ENCODE assay signal across 22 cellular contexts in genomic region chr11:81394324-81394723, GRCh38.
DNase-seq lines count a peak whose midpoint lies in the region; ATAC-seq, FAIRE-seq and TF ChIP-seq lines count a peak whose summit lies in the region.
"Had no signal": no experiment of that assay in that cellular context is flagged by ENCODE, and none has a peak within 500 bp of the region (broad histone marks: within the 10 kb centered on the region; RNA-seq: fewer than 3 reads in every experiment).

No MANE protein-coding gene starts in this region.

- no peak overlapping the region for H3K27ac Mint-ChIP-seq in activated CD4-positive, alpha-beta memory T cell treated with anti-CD3 and anti-CD28 coated beads for 36 hours
- H3K27ac Mint-ChIP-seq: CD4-positive, alpha-beta memory T cell; HFFc6 had no signal

- no peaks in the 10 kb centered on the region for H3K4me1 Mint-ChIP-seq in activated CD4-positive, alpha-beta memory T cell treated with anti-CD3 and anti-CD28 coated beads for 36 hours (ENCODE audit: low read depth)
- H3K4me1 Mint-ChIP-seq: CD4-positive, alpha-beta memory T cell had no signal

- H3K4me1 ChIP-seq in HepG2 (ENCODE audit: insufficient read depth, low read length) (no peaks in the 10 kb centered on the region), right lobe of liver (no peaks in the 10 kb centered on the region), MM.1S (ENCODE audit: low read length) (peaks cover 28% of the 10 kb centered on the region)

- DNase-seq in HepG2 (ENCODE audit: low spot score) (no peak), right lobe of liver (no peak), MM.1S (peak; percentile 93), left kidney (ENCODE audit: low read depth, low spot score) (peak; percentile 21), T-helper 9 cell (no peak)
- no peak for DNase-seq in activated CD4-positive, alpha-beta memory T cell treated with anti-CD3 and anti-CD28 coated beads for 36 hours
- DNase-seq: 8988T; ACHN; AML-193; CD4-positive, alpha-beta memory T cell; DMS153; DMS79; GDM1; GOT3; H7; HFFc6 had no signal

- POLR2A ChIA-PET in HepG2 (lab: Yijun Ruan, JAX): no interaction called here
- POLR2A ChIA-PET in activated CD4-positive, alpha-beta memory T cell treated with anti-CD3 and anti-CD28 coated beads for 36 hours (lab: Charles Lee): no interaction called here

- H3K9me2 ChIP-seq in MM.1S (replicated peaks; ENCODE audit: insufficient read depth, low read length): no peaks in the 10 kb centered on the region

- no peaks in the 10 kb centered on the region for H3K36me3 Mint-ChIP-seq in activated CD4-positive, alpha-beta memory T cell treated with anti-CD3 and anti-CD28 coated beads for 36 hours
- H3K36me3 Mint-ChIP-seq: CD4-positive, alpha-beta memory T cell had no signal

- H3K36me3 ChIP-seq in HepG2 (replicated peaks in 1 of 2; ENCODE audit: control insufficient read depth in 1 of 2, insufficient read depth in 2 of 2, low read length in 2 of 2) (no peaks in the 10 kb centered on the region), right lobe of liver (no peaks in the 10 kb centered on the region), MM.1S (replicated peaks; ENCODE audit: insufficient read depth, low read length) (no peaks in the 10 kb centered on the region)

- H3K4me3 ChIP-seq in HepG2 (replicated peaks in 1 of 3; ENCODE audit: insufficient read depth in 1 of 3, low read depth in 2 of 3, low read length in 3 of 3) (no peak overlapping the region), right lobe of liver (no peak overlapping the region), MM.1S (ENCODE audit: low read length) (no peak overlapping the region)

- CTCF ChIA-PET in HepG2 (lab: Yijun Ruan, JAX; ENCODE audit: low intra/inter-chr PET ratio, low total read pairs): no interaction called here
- CTCF ChIA-PET in activated CD4-positive, alpha-beta memory T cell treated with anti-CD3 and anti-CD28 coated beads for 36 hours (lab: Charles Lee): no interaction called here

- H3K27me3 ChIP-seq in HepG2 (ENCODE audit: control insufficient read depth in 1 of 2, insufficient read depth in 2 of 2, low read length in 2 of 2) (no peaks in the 10 kb centered on the region), right lobe of liver (no peaks in the 10 kb centered on the region), MM.1S (replicated peaks; ENCODE audit: insufficient read depth, low read length) (no peaks in the 10 kb centered on the region)

- H4K20me1 ChIP-seq in HepG2 (ENCODE audit: insufficient read depth, low read length): no peaks in the 10 kb centered on the region
- H4K20me1 ChIP-seq in MM.1S (ENCODE audit: insufficient read depth, low read length): no peaks in the 10 kb centered on the region

- FAIRE-seq in HepG2 (lab: Jason Lieb, UNC): no peak
- FAIRE-seq: GM12892, GM18507, HTR-8/SVneo had no signal

- no TSS peak for BruUV-seq in HepG2 (replicated peaks; lab: Mats Ljungman, UMichigan)

- peaks cover 18% of the 10 kb centered on the region for H3F3A ChIP-seq in MM.1S (ENCODE audit: insufficient read depth, low read length)

- TF ChIP-seq POLR2A in HepG2 (IDR thresholded peaks at IDR 0.05; ENCODE audit: insufficient read depth in 1 of 2, low read depth in 2 of 2, low read length in 2 of 2): no peak
- no peak for TF ChIP-seq POLR2A in right lobe of liver (IDR thresholded peaks at IDR 0.05)

- no peak for TF ChIP-seq RAD21 in HepG2 (CRISPR knock-in tag; IDR thresholded peaks at IDR 0.05)

- in situ Hi-C loops in HepG2 (cut with HindIII; ENCODE audit: extremely low pct_ligation_motif_present, low pct_unique_long_range_greater_than_20kb): no loop called here

- no peak for TF ChIP-seq EP300 in HepG2 (IDR thresholded peaks at IDR 0.05; ENCODE audit: low read depth in 2 of 2, low read length in 2 of 2)
- TF ChIP-seq EP300 in HepG2 (CRISPR knock-in tag; IDR thresholded peaks at IDR 0.05; ENCODE audit: borderline replicate concordance): no peak

- ATAC-seq in HepG2 (no peak), right lobe of liver (no peak), HG03521 (IDR thresholded peaks at IDR 0.05; ENCODE audit: unreplicated experiment) (no peak)
- ATAC-seq: HCT116 had no signal

- H3K27ac ChIP-seq in HepG2 (ENCODE audit: extremely low read length, insufficient read depth, low read length): no peak overlapping the region
- no peak overlapping the region for H3K27ac ChIP-seq in right lobe of liver
- H3K27ac ChIP-seq in MM.1S (ENCODE audit: low read length): peak overlapping the region; percentile 97
- H3K27ac ChIP-seq: C4-2B had no signal

- H3K27me3 Mint-ChIP-seq in activated CD4-positive, alpha-beta memory T cell treated with anti-CD3 and anti-CD28 coated beads for 36 hours: no peaks in the 10 kb centered on the region
- H3K27me3 Mint-ChIP-seq: CD4-positive, alpha-beta memory T cell had no signal

- peaks cover 2% of the 10 kb centered on the region for H3K9me3 Mint-ChIP-seq in activated CD4-positive, alpha-beta memory T cell treated with anti-CD3 and anti-CD28 coated beads for 36 hours

- TF ChIP-seq CTCF in HepG2 (CRISPR knock-in tag; IDR thresholded peaks at IDR 0.05) (no peak), right lobe of liver (IDR thresholded peaks at IDR 0.05) (no peak), MM.1S (IDR thresholded peaks at IDR 0.05; ENCODE audit: low read length) (no peak)

- H3K9ac ChIP-seq in HepG2 (ENCODE audit: insufficient read depth, low read depth, low read length): no peak overlapping the region
- H3K9ac ChIP-seq in MM.1S (ENCODE audit: low read length): peak overlapping the region; percentile 54

- H3K9me3 ChIP-seq in HepG2 (ENCODE audit: low read length) (no peaks in the 10 kb centered on the region), right lobe of liver (no peaks in the 10 kb centered on the region), MM.1S (replicated peaks; ENCODE audit: insufficient read depth, low read length) (no peaks in the 10 kb centered on the region)

- 0% methylated on average over 2 of the region's 2 CpGs for WGBS in HepG2 (ENCODE audit: low lambda C conversion rate)
- WGBS in right lobe of liver (ENCODE audit: insufficient coverage, low coverage, low lambda C conversion rate, missing lambda C conversion rate): 20% methylated on average over 2 of the region's 2 CpGs

- H2AFZ ChIP-seq in HepG2 (ENCODE audit: low read length) (no peak overlapping the region), MM.1S (ENCODE audit: low read length) (no peak overlapping the region)

- H3K4me2 ChIP-seq in HepG2 (ENCODE audit: low read depth, low read length): no peak overlapping the region
- H3K4me2 ChIP-seq in MM.1S (ENCODE audit: low read depth, low read length): peak overlapping the region; percentile 25; the same call in 1 of the 2 replicates

- H3K4me3 Mint-ChIP-seq in activated CD4-positive, alpha-beta memory T cell treated with anti-CD3 and anti-CD28 coated beads for 36 hours: no peak overlapping the region
- H3K4me3 Mint-ChIP-seq: CD4-positive, alpha-beta memory T cell; HFFc6 had no signal

- intact Hi-C loops in HepG2 (cut with micrococcal nuclease; ENCODE audit: unreplicated experiment) (no loop called here), right lobe of liver (cut with DNase I) (no loop called here)
- intact Hi-C loops in activated CD4-positive, alpha-beta memory T cell treated with anti-CD3 and anti-CD28 coated beads for 36 hours (cut with micrococcal nuclease): no loop called here

- H3K79me2 ChIP-seq in HepG2 (ENCODE audit: insufficient read depth, low read length) (no peaks in the 10 kb centered on the region), MM.1S (ENCODE audit: low read length) (no peaks in the 10 kb centered on the region)

TF ChIP-seq in HepG2, 621 proteins besides CTCF, POLR2A, EP300 and RAD21:
- TF ChIP-seq ZNF234 (CRISPR knock-in tag; conservative IDR thresholded peaks at IDR 0.05): no peak
- no peak for TF ChIP-seq ZBTB3 (CRISPR knock-in tag; IDR thresholded peaks at IDR 0.05; ENCODE audit: borderline replicate concordance, low read depth)
- TF ChIP-seq ZBTB49 (CRISPR knock-in tag; IDR thresholded peaks at IDR 0.05; ENCODE audit: borderline replicate concordance): no peak
- TF ChIP-seq SP4 (CRISPR knock-in tag; IDR thresholded peaks at IDR 0.05): no peak
- TF ChIP-seq ZFYVE20 (CRISPR knock-in tag; IDR thresholded peaks at IDR 0.05; ENCODE audit: borderline replicate concordance, low read depth): no peak
- no peak for TF ChIP-seq ATF4 (CRISPR knock-in tag; IDR thresholded peaks at IDR 0.05)
- TF ChIP-seq RBFOX2 (IDR thresholded peaks at IDR 0.05; ENCODE audit: low read depth, low read length): no peak
- TF ChIP-seq MAFK (conservative IDR thresholded peaks at IDR 0.05 in 1 of 2, IDR thresholded peaks at IDR 0.05 in 1 of 2; ENCODE audit: low read length in 2 of 2): peak; percentile 44 to 81; a peak in 2 of 4 replicates
- TF ChIP-seq SRSF1 (optimal IDR thresholded peaks at IDR 0.05; ENCODE audit: low read depth, low read length): no peak
- TF ChIP-seq ZNF138 (CRISPR knock-in tag; IDR thresholded peaks at IDR 0.05; ENCODE audit: low read depth): no peak
- TF ChIP-seq ARNT (IDR thresholded peaks at IDR 0.05): no peak
- TF ChIP-seq NFYB (CRISPR knock-in tag; IDR thresholded peaks at IDR 0.05): no peak
- TF ChIP-seq MAFF (IDR thresholded peaks at IDR 0.05; ENCODE audit: low read depth, low read length): peak; percentile 74
TF ChIP-seq in HepG2: peak in this region for 2.

Comparison
In these comparisons a context has a peak if more than half of its experiments do, and no peak if none do; other contexts are left out.
1. DNase-seq: peak in MM.1S (single experiment) and left kidney (single experiment); none in HepG2 (single experiment), right lobe of liver (0 of 3), T-helper 9 cell (single experiment) and activated CD4-positive, alpha-beta memory T cell treated with anti-CD3 and anti-CD28 coated beads for 36 hours (single experiment).